ENCODE assay signal across 19 cellular contexts in the genomic region with DNA sequence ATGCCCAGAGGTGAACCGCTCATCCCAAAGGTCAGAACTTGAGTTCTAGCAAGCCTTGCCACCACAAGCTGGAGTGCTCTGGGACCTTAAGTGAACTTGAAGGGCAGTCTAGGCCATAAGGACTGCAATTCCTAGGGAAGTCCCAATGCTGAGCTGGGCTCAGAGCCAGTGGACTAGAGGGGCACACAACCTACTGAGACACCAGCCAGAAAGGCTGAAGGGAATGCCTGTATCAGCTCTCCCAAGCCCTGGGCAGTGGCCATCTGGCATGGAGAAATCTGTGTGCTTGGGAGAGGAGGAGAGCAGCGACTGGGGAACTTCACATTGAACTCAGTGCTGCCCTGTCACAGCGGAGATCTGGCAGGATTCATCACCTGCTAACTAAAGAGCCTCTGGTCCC.
DNase-seq lines count a peak whose midpoint lies in the region; ATAC-seq and TF ChIP-seq lines count a peak whose summit lies in the region.
"Had no signal": no experiment of that assay in that cellular context is flagged by ENCODE, and none has a peak within 500 bp of the region (broad histone marks: within the 10 kb centered on the region; RNA-seq: fewer than 3 reads in every experiment).

No MANE protein-coding gene starts in this region.

- no peak for TF ChIP-seq CTCF in heart left ventricle (IDR thresholded peaks at IDR 0.05)

- no peak overlapping the region for H3K27ac ChIP-seq in heart left ventricle
- H3K27ac ChIP-seq: BLaER1 treated with 17β-estradiol and CSF1 and Interleukin-3, amounts not matched to agents 10 nM and 100 nM; SJCRH30 had no signal

- in situ Hi-C loops in G401 (cut with HindIII; ENCODE audit: low sequenced_read_pairs) = no loop called here

- intact Hi-C loops in heart left ventricle (cut with DNase I) = no loop called here

- H3K9me3 ChIP-seq in heart left ventricle = peaks cover 0 to 33% (median 11%) of the 10 kb centered on the region in 12 donors

- ATAC-seq in heart left ventricle (peak; percentile 93 to 99 (median 98)), HG03354 (IDR thresholded peaks at IDR 0.05; ENCODE audit: poor library complexity, severe bottlenecking, unreplicated experiment) (no peak)
- ATAC-seq: GM12878, HCT116, K562, Panc1, SK-N-SH treated with all-trans-retinoic acid at 6 μM for 48 hours had no signal

- no peak overlapping the region for H3K4me3 ChIP-seq in heart left ventricle
- H3K4me3 ChIP-seq: BLaER1 treated with 17β-estradiol and CSF1 and Interleukin-3, amounts not matched to agents 10 nM and 100 nM; GM12878; K562; SJCRH30 had no signal

- WGBS in heart left ventricle, 4 donors = 49 to 75% (median 56%) methylated on average over 2 to 3 of the region's 3 CpGs

- H3K36me3 ChIP-seq in heart left ventricle = no peaks in the 10 kb centered on the region

- no peaks in the 10 kb centered on the region for H3K4me1 ChIP-seq in heart left ventricle
- H3K4me1 ChIP-seq: BLaER1 treated with 17β-estradiol and CSF1 and Interleukin-3, amounts not matched to agents 10 nM and 100 nM; SJCRH30 had no signal

- DNase-seq in Ammon's horn (ENCODE audit: low spot score) (peak; percentile 4), G401 (ENCODE audit: low spot score) (peak; percentile 0), heart left ventricle (peak; percentile 50 to 85 (median 62)), pons (ENCODE audit: low spot score) (peak; percentile 5), dedifferentiated amniotic fluid mesenchymal stem cell (ENCODE audit: extremely low spot score) (no peak)
- DNase-seq in activated CD4-positive, alpha-beta T cell treated with anti-CD3 and anti-CD28 coated beads for 48 hours = no peak
- DNase-seq: CD4-positive, alpha-beta T cell; GDM1; NCI-H2029; NCI-H526; NCI-H82; SJCRH30 had no signal

- no peaks in the 10 kb centered on the region for H3K27me3 ChIP-seq in heart left ventricle
- H3K27me3 ChIP-seq: BLaER1 treated with 17β-estradiol and CSF1 and Interleukin-3, amounts not matched to agents 10 nM and 100 nM; SJCRH30 had no signal

- no peak for TF ChIP-seq POLR2A in heart left ventricle (IDR thresholded peaks at IDR 0.05)

Comparison
In these comparisons a context has a peak if more than half of its experiments do, and no peak if none do; other contexts are left out.
1. DNase-seq: peak in Ammon's horn (single experiment), G401 (single experiment), heart left ventricle (5 of 5) and pons (single experiment); none in dedifferentiated amniotic fluid mesenchymal stem cell (single experiment) and activated CD4-positive, alpha-beta T cell treated with anti-CD3 and anti-CD28 coated beads for 48 hours (single experiment).